ENCODE assay signal across 2 cellular contexts in the genomic region with DNA sequence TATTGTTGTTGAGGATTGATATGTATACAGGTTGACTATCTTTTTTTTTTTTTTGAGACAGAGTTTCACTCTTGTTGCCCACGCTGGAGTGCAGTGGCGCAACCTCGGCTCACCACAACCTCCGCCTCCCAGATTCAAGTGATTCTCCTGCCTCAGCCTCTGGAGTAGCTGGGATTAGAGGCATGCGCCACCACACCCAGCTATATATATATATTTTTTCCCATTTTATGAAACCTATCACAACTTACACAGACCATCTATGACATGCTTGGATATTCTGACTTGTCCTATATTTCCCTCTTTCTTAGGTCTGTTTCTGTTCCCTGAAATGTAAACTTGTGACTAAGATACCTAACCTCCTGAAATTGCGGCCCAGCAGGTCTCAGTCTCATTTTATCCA.
A peak's percentile ranks its signal among the peaks of the same experiment; 100 is the strongest.
TF ChIP-seq lines count a peak whose summit lies in the region.

No MANE protein-coding gene starts in this region.

TF ChIP-seq in A549, 52 proteins besides CTCF, POLR2A, EP300 and RAD21:
- TF ChIP-seq, protein P1, sequence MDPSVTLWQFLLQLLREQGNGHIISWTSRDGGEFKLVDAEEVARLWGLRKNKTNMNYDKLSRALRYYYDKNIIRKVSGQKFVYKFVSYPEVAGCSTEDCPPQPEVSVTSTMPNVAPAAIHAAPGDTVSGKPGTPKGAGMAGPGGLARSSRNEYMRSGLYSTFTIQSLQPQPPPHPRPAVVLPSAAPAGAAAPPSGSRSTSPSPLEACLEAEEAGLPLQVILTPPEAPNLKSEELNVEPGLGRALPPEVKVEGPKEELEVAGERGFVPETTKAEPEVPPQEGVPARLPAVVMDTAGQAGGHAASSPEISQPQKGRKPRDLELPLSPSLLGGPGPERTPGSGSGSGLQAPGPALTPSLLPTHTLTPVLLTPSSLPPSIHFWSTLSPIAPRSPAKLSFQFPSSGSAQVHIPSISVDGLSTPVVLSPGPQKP (IDR thresholded peaks at IDR 0.05; ENCODE audit: low read depth, low read length): no peak
- TF ChIP-seq ZFP36 (IDR thresholded peaks at IDR 0.05; ENCODE audit: borderline replicate concordance, partially characterized antibody): peak; percentile 89

TF ChIP-seq in GM23338, 12 proteins besides CTCF, POLR2A, EP300 and RAD21 (continued from another document):
- TF ChIP-seq, protein P2, sequence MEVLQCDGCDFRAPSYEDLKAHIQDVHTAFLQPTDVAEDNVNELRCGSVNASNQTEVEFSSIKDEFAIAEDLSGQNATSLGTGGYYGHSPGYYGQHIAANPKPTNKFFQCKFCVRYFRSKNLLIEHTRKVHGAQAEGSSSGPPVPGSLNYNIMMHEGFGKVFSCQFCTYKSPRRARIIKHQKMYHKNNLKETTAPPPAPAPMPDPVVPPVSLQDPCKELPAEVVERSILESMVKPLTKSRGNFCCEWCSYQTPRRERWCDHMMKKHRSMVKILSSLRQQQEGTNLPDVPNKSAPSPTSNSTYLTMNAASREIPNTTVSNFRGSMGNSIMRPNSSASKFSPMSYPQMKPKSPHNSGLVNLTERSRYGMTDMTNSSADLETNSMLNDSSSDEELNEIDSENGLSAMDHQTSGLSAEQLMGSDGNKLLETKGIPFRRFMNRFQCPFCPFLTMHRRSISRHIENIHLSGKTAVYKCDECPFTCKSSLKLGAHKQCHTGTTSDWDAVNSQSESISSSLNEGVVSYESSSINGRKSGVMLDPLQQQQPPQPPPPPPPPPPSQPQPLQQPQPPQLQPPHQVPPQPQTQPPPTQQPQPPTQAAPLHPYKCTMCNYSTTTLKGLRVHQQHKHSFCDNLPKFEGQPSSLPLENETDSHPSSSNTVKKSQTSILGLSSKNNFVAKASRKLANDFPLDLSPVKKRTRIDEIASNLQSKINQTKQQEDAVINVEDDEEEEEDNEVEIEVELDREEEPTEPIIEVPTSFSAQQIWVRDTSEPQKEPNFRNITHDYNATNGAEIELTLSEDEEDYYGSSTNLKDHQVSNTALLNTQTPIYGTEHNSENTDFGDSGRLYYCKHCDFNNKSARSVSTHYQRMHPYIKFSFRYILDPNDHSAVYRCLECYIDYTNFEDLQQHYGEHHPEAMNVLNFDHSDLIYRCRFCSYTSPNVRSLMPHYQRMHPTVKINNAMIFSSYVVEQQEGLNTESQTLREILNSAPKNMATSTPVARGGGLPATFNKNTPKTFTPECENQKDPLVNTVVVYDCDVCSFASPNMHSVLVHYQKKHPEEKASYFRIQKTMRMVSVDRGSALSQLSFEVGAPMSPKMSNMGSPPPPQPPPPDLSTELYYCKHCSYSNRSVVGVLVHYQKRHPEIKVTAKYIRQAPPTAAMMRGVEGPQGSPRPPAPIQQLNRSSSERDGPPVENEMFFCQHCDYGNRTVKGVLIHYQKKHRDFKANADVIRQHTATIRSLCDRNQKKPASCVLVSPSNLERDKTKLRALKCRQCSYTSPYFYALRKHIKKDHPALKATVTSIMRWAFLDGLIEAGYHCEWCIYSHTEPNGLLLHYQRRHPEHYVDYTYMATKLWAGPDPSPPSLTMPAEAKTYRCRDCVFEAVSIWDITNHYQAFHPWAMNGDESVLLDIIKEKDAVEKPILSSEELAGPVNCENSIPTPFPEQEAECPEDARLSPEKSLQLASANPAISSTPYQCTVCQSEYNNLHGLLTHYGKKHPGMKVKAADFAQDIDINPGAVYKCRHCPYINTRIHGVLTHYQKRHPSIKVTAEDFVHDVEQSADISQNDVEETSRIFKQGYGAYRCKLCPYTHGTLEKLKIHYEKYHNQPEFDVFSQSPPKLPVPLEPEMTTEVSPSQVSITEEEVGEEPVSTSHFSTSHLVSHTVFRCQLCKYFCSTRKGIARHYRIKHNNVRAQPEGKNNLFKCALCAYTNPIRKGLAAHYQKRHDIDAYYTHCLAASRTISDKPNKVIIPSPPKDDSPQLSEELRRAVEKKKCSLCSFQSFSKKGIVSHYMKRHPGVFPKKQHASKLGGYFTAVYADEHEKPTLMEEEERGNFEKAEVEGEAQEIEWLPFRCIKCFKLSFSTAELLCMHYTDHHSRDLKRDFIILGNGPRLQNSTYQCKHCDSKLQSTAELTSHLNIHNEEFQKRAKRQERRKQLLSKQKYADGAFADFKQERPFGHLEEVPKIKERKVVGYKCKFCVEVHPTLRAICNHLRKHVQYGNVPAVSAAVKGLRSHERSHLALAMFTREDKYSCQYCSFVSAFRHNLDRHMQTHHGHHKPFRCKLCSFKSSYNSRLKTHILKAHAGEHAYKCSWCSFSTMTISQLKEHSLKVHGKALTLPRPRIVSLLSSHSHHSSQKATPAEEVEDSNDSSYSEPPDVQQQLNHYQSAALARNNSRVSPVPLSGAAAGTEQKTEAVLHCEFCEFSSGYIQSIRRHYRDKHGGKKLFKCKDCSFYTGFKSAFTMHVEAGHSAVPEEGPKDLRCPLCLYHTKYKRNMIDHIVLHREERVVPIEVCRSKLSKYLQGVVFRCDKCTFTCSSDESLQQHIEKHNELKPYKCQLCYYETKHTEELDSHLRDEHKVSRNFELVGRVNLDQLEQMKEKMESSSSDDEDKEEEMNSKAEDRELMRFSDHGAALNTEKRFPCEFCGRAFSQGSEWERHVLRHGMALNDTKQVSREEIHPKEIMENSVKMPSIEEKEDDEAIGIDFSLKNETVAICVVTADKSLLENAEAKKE (CRISPR knock-in tag; IDR thresholded peaks at IDR 0.05): no peak
- TF ChIP-seq JUNB (IDR thresholded peaks at IDR 0.05; ENCODE audit: unreplicated experiment): no peak
